ENCODE assay signal across 24 cellular contexts in genomic region chr4:180767330-180767729, GRCh38.
DNase-seq lines count a peak whose midpoint lies in the region; ATAC-seq and TF ChIP-seq lines count a peak whose summit lies in the region.
"Had no signal": no experiment of that assay in that cellular context is flagged by ENCODE, and none has a peak within 500 bp of the region (broad histone marks: within the 10 kb centered on the region; RNA-seq: fewer than 3 reads in every experiment).

No MANE protein-coding gene starts in this region.

- H3K9me3 ChIP-seq in cardiac muscle cell (ENCODE audit: low read depth) (no peaks in the 10 kb centered on the region), endodermal cell (ENCODE audit: control insufficient read depth, low read length) (no peaks in the 10 kb centered on the region)
- H3K9me3 ChIP-seq: A549, BLaER1, gastroesophageal sphincter, HAP-1, pancreas, upper lobe of right lung had no signal

- H3K4me3 Mint-ChIP-seq in endodermal cell (no peak overlapping the region), progenitor cell of endocrine pancreas (ENCODE audit: low read depth) (peak overlapping the region; percentile 45)
- H3K4me3 Mint-ChIP-seq: activated naive CD8-positive, alpha-beta T cell treated with anti-CD3 and anti-CD28 coated beads for 36 hours; activated T-helper 1 cell treated with anti-CD3 and anti-CD28 coated beads, Interleukin-12 subunit alpha, Interleukin-12 subunit beta, Interleukin-2, Interleukin-4 antibody, amounts not matched to agents 30 ng/mL and 10 ng/mL and 1 ng/mL, durations not matched to agents 14 hours and 24 hours and 36 hours; stimulated activated naive CD8-positive, alpha-beta T cell treated with anti-CD3 and anti-CD28 coated beads, Interleukin-15, amount 100 ng/mL, for 72 hours; T-helper 2 cell treated with Interferon-gamma antibody and Interleukin-4, amounts not matched to agents 5 μg/mL and 100 μg/mL, for 36 hours had no signal

- peak in 1 of 2 donors; percentile 46 for DNase-seq in cardiac muscle cell (ENCODE audit: low read depth in 1 of 2, low spot score in 1 of 2)
- DNase-seq in Right ventricle myocardium superior: no peak
- DNase-seq in NCI-H748 (lab: John Stamatoyannopoulos, UW; ENCODE audit: unreplicated experiment): peak; percentile 69
- peak; percentile 67 for DNase-seq in endodermal cell
- DNase-seq in progenitor cell of endocrine pancreas (ENCODE audit: low spot score, unreplicated experiment): no peak
- DNase-seq in stimulated activated CD8-positive, alpha-beta memory T cell treated with anti-CD3 and anti-CD28 coated beads, Interleukin-4, amount 100 ng/mL, for 48 hours: no peak
- DNase-seq: activated naive CD8-positive, alpha-beta T cell treated with anti-CD3 and anti-CD28 coated beads for 36 hours; DMS53; Karpas-422; left ventricle myocardium superior; NCI-H1092; NCI-H446; pancreas; stimulated activated CD4-positive, alpha-beta T cell treated with anti-CD3 and anti-CD28 coated beads, Interleukin-2, amount 100 ng/mL, for 24 hours; stimulated activated naive CD8-positive, alpha-beta T cell treated with anti-CD3 and anti-CD28 coated beads, Interleukin-15, amount 100 ng/mL, for 72 hours; upper lobe of right lung had no signal

- peak overlapping the region; percentile 22 for H3K27ac ChIP-seq in cardiac muscle cell
- no peak overlapping the region for H3K27ac ChIP-seq in endodermal cell (ENCODE audit: low read depth, low read length)
- H3K27ac ChIP-seq: A549, BLaER1, gastroesophageal sphincter, pancreas, upper lobe of right lung had no signal

- no peaks in the 10 kb centered on the region for H3K36me3 Mint-ChIP-seq in endodermal cell (ENCODE audit: low read depth)
- H3K36me3 Mint-ChIP-seq in progenitor cell of endocrine pancreas (ENCODE audit: insufficient read depth): no peaks in the 10 kb centered on the region
- H3K36me3 Mint-ChIP-seq: activated naive CD8-positive, alpha-beta T cell treated with anti-CD3 and anti-CD28 coated beads for 36 hours had no signal

- H3K36me3 ChIP-seq in cardiac muscle cell (no peaks in the 10 kb centered on the region), endodermal cell (ENCODE audit: control insufficient read depth, insufficient read depth, low read length) (no peaks in the 10 kb centered on the region)
- H3K36me3 ChIP-seq: BLaER1, gastroesophageal sphincter, HAP-1, pancreas, upper lobe of right lung had no signal

- WGBS in endodermal cell (ENCODE audit: insufficient coverage in 1 of 2, insufficient read length in 1 of 2), 2 experiments: 30 to 42% methylated on average over 3 of the region's 3 CpGs

- ATAC-seq in Right ventricle myocardium superior (ENCODE audit: poor library complexity) (no peak), HG02759 (IDR thresholded peaks at IDR 0.05; ENCODE audit: unreplicated experiment) (no peak), GM21390 (IDR thresholded peaks at IDR 0.05; ENCODE audit: unreplicated experiment) (no peak)
- ATAC-seq: A549; gastroesophageal sphincter; left ventricle myocardium superior; pancreas; stimulated activated naive CD8-positive, alpha-beta T cell treated with anti-CD3 and anti-CD28 coated beads, Interleukin-15, amount 100 ng/mL, for 72 hours; upper lobe of right lung had no signal

- no peak overlapping the region for H3K9ac ChIP-seq in endodermal cell (ENCODE audit: extremely low read depth, low read length, poor library complexity, severe bottlenecking)
- H3K9ac ChIP-seq: BLaER1 had no signal

- H3K27me3 ChIP-seq in cardiac muscle cell (no peaks in the 10 kb centered on the region), endodermal cell (ENCODE audit: control insufficient read depth, insufficient read depth, low read length, poor library complexity, severe bottlenecking) (no peaks in the 10 kb centered on the region)
- H3K27me3 ChIP-seq: BLaER1, gastroesophageal sphincter, pancreas, upper lobe of right lung had no signal

- H3K27ac Mint-ChIP-seq in endodermal cell (peak overlapping the region; percentile 67), progenitor cell of endocrine pancreas (peak overlapping the region; percentile 82)
- H3K27ac Mint-ChIP-seq: activated naive CD8-positive, alpha-beta T cell treated with anti-CD3 and anti-CD28 coated beads for 36 hours; activated T-helper 1 cell treated with anti-CD3 and anti-CD28 coated beads, Interleukin-12 subunit alpha, Interleukin-12 subunit beta, Interleukin-2, Interleukin-4 antibody, amounts not matched to agents 30 ng/mL and 10 ng/mL and 1 ng/mL, durations not matched to agents 14 hours and 24 hours and 36 hours; stimulated activated naive CD8-positive, alpha-beta T cell treated with anti-CD3 and anti-CD28 coated beads, Interleukin-15, amount 100 ng/mL, for 72 hours; T-helper 2 cell treated with Interferon-gamma antibody and Interleukin-4, amounts not matched to agents 5 μg/mL and 100 μg/mL, for 36 hours had no signal

- H3K9me3 Mint-ChIP-seq in endodermal cell (peaks cover 2% of the 10 kb centered on the region), progenitor cell of endocrine pancreas (ENCODE audit: low read depth) (no peaks in the 10 kb centered on the region)
- H3K9me3 Mint-ChIP-seq: activated naive CD8-positive, alpha-beta T cell treated with anti-CD3 and anti-CD28 coated beads for 36 hours; activated T-helper 1 cell treated with anti-CD3 and anti-CD28 coated beads, Interleukin-12 subunit alpha, Interleukin-12 subunit beta, Interleukin-2, Interleukin-4 antibody, amounts not matched to agents 30 ng/mL and 10 ng/mL and 1 ng/mL, durations not matched to agents 14 hours and 24 hours and 36 hours; stimulated activated naive CD8-positive, alpha-beta T cell treated with anti-CD3 and anti-CD28 coated beads, Interleukin-15, amount 100 ng/mL, for 72 hours; T-helper 2 cell treated with Interferon-gamma antibody and Interleukin-4, amounts not matched to agents 5 μg/mL and 100 μg/mL, for 36 hours had no signal

- H3K4me1 Mint-ChIP-seq in endodermal cell: peaks cover 13% of the 10 kb centered on the region
- H3K4me1 Mint-ChIP-seq in progenitor cell of endocrine pancreas (ENCODE audit: low read depth): peaks cover 30% of the 10 kb centered on the region
- H3K4me1 Mint-ChIP-seq: activated naive CD8-positive, alpha-beta T cell treated with anti-CD3 and anti-CD28 coated beads for 36 hours; stimulated activated naive CD8-positive, alpha-beta T cell treated with anti-CD3 and anti-CD28 coated beads, Interleukin-15, amount 100 ng/mL, for 72 hours had no signal

- no peak overlapping the region for H3K4me3 ChIP-seq in cardiac muscle cell
- H3K4me3 ChIP-seq in endodermal cell (ENCODE audit: low read length): peak overlapping the region; percentile 2
- H3K4me3 ChIP-seq: A549, BLaER1, gastroesophageal sphincter, HAP-1, pancreas, upper lobe of right lung had no signal

- H3K27me3 Mint-ChIP-seq in endodermal cell (ENCODE audit: insufficient read depth): no peaks in the 10 kb centered on the region
- H3K27me3 Mint-ChIP-seq in progenitor cell of endocrine pancreas: no peaks in the 10 kb centered on the region
- H3K27me3 Mint-ChIP-seq: activated naive CD8-positive, alpha-beta T cell treated with anti-CD3 and anti-CD28 coated beads for 36 hours; stimulated activated naive CD8-positive, alpha-beta T cell treated with anti-CD3 and anti-CD28 coated beads, Interleukin-15, amount 100 ng/mL, for 72 hours had no signal

- intact Hi-C loops in Right ventricle myocardium superior (cut with DNase I): no loop called here

- peaks cover 17% of the 10 kb centered on the region for H3K4me1 ChIP-seq in cardiac muscle cell (ENCODE audit: low read depth)
- H3K4me1 ChIP-seq in endodermal cell (ENCODE audit: control insufficient read depth, insufficient read depth, low read length): no peaks in the 10 kb centered on the region
- H3K4me1 ChIP-seq: A549, gastroesophageal sphincter, pancreas, upper lobe of right lung had no signal

- TF ChIP-seq CTCF in cardiac muscle cell (IDR thresholded peaks at IDR 0.05; ENCODE audit: low read depth, low read length) (no peak), endodermal cell (conservative IDR thresholded peaks at IDR 0.05) (no peak), progenitor cell of endocrine pancreas (IDR thresholded peaks at IDR 0.05; ENCODE audit: unreplicated experiment) (no peak)

Comparison
In these comparisons a context has a peak if more than half of its experiments do, and no peak if none do; other contexts are left out.
1. DNase-seq: peak in NCI-H748 (single experiment) and endodermal cell (single experiment); none in Right ventricle myocardium superior (single experiment), progenitor cell of endocrine pancreas (single experiment) and stimulated activated CD8-positive, alpha-beta memory T cell treated with anti-CD3 and anti-CD28 coated beads, Interleukin-4, amount 100 ng/mL, for 48 hours (single experiment).